In the genomic region with DNA sequence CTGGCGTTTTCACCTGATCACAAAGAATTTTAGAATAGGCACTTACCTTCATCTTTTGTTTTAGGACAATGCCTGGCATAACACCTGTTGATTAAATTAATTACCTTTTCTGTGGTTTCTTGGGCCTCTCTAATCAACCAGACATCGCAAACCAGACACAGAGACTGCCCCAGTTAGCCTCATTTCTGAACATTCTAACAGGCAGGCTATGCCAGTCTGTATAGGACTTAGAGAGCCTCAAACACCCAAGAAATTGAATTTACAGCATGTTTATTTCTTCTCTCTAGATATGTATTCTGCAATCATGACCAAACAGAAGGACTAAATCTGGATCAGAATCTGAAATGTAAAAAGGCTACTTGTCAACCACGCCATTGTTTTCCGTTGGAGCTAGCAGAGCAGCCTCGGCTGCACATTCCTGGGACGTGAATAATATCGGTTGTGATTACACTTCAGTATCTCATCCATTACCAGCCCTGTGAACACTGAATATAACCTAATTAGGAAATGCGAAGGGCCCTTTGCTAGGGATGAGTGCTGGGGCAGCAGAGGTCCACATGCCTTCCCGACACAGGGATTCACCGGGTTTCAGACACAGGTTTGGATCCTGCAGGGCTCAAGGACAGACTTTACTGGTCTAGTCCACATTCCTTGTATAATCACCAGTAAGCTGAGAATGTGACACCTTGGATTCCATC, we compare ENCODE assay signal across 13 cellular contexts. TPM values are rescaled to one million over a fixed set of nuclear protein-coding genes. Genes with fewer than 3 reads are reported as not detected.
A peak's percentile ranks its signal among the peaks of the same experiment; 100 is the strongest.
DNase-seq lines count a peak whose midpoint lies in the region; ATAC-seq, FAIRE-seq and TF ChIP-seq lines count a peak whose summit lies in the region.
"Had no signal": no experiment of that assay in that cellular context is flagged by ENCODE, and none has a peak within 500 bp of the region (broad histone marks: within the 10 kb centered on the region; RNA-seq: fewer than 3 reads in every experiment).

No MANE protein-coding gene starts in this region.

- DNase-seq in A549 (ENCODE audit: low read depth in 1 of 2, low spot score in 1 of 2) (peak in 1 of 2 experiments; percentile 66), NCI-H2196 (lab: John Stamatoyannopoulos, UW; ENCODE audit: unreplicated experiment) (peak; percentile 49), epithelial cell of prostate (ENCODE audit: low read depth, low spot score) (no peak), mucosa of descending colon (no peak), NCI-H2171 (lab: John Stamatoyannopoulos, UW) (no peak), foreskin melanocyte (no peak)
- DNase-seq in activated naive CD4-positive, alpha-beta T cell treated with Interleukin-2 at 50 U/mL for 16 hours = no peak
- DNase-seq: AML-193, midbrain, NCI-H1930 had no signal

- no peaks in the 10 kb centered on the region for H3K9me3 ChIP-seq in A549
- H3K9me3 ChIP-seq in mucosa of descending colon = no peaks in the 10 kb centered on the region

- H3K36me3 ChIP-seq in mucosa of descending colon (ENCODE audit: low read depth) = no peaks in the 10 kb centered on the region

- no peak for TF ChIP-seq POLR2A in A549 (IDR thresholded peaks at IDR 0.05; ENCODE audit: low read length)

- TF ChIP-seq RAD21 in A549 (conservative IDR thresholded peaks at IDR 0.05 in 1 of 2, IDR thresholded peaks at IDR 0.05 in 1 of 2) = no peak

- 12% methylated on average over 10 of the region's 10 CpGs for WGBS in A549 (ENCODE audit: missing lambda C conversion rate)

- no peak for TF ChIP-seq CTCF in A549 (IDR thresholded peaks at IDR 0.05)
- no peak for TF ChIP-seq CTCF in mucosa of descending colon (IDR thresholded peaks at IDR 0.05)

- peak overlapping the region; percentile 60 to 61 for H3K27ac ChIP-seq in A549
- peak overlapping the region; percentile 49 for H3K27ac ChIP-seq in epithelial cell of prostate
- H3K27ac ChIP-seq: VCaP had no signal

- H3K4me2 ChIP-seq in A549 = peak overlapping the region; percentile 67

- H3K4me3 ChIP-seq in A549 (no peak overlapping the region), mucosa of descending colon (no peak overlapping the region)

- FAIRE-seq in A549 (lab: Jason Lieb, UNC) = peak; percentile 63
- FAIRE-seq: GM18507 had no signal

- peak; percentile 69 to 91; a peak in 5 of 6 replicates for ATAC-seq in A549
- peak; percentile 52 for ATAC-seq in mucosa of descending colon
- no peak for ATAC-seq in HG03097 (IDR thresholded peaks at IDR 0.05; ENCODE audit: low FRiP score, unreplicated experiment)

- CTCF ChIA-PET in A549 (lab: Yijun Ruan, JAX) = interaction anchor here (0.9 to 1.3 kb wide), 2 partner anchors 18 to 45 kb away, joined by 3 read pairs; no protein-coding TSS in a partner anchor

- intact Hi-C loops in mucosa of descending colon (cut with DNase I, micrococcal nuclease) = no loop called here

- POLR2A ChIA-PET in A549 (lab: Yijun Ruan, JAX) = interaction anchor here (0.9 to 1.5 kb wide), 3 partner anchors 13 to 79 kb away, joined by 3 to 6 read pairs (median 3); no protein-coding TSS in a partner anchor

- no peak for TF ChIP-seq EP300 in A549 (IDR thresholded peaks at IDR 0.05)

- H3K4me1 ChIP-seq in A549 = peaks cover 31% of the 10 kb centered on the region
- no peaks in the 10 kb centered on the region for H3K4me1 ChIP-seq in mucosa of descending colon (ENCODE audit: low read depth)

TF ChIP-seq in A549, 52 proteins besides CTCF, POLR2A, EP300 and RAD21:
- TF ChIP-seq FOSL2 (IDR thresholded peaks at IDR 0.05) = no peak; the same call in 1 of the 2 replicates
- peak; percentile 59; the same call in 1 of the 2 replicates for TF ChIP-seq FOSL2 (CRISPR knock-in tag; IDR thresholded peaks at IDR 0.05)
- 0 out of 2 replicates have a peak, but pooled peaks have one; percentile 16 for TF ChIP-seq GATA3 (IDR thresholded peaks at IDR 0.05; ENCODE audit: borderline replicate concordance)
- TF ChIP-seq, protein P1, sequence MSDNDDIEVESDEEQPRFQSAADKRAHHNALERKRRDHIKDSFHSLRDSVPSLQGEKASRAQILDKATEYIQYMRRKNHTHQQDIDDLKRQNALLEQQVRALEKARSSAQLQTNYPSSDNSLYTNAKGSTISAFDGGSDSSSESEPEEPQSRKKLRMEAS (IDR thresholded peaks at IDR 0.05) = peak; percentile 58
- TF ChIP-seq HOXA7 (CRISPR knock-in tag; IDR thresholded peaks at IDR 0.05) = no peak
- no peak for TF ChIP-seq EHMT2 (IDR thresholded peaks at IDR 0.05; ENCODE audit: low read depth)

RNA-seq across cellular contexts. Expression of a gene that starts 17.5 kb away (rescaled TPM):
- polyA plus RNA-seq in A549 (2011; rRNA removed) (39.1 and 41.1 TPM in 2 replicates), A549 (2017; fragmentation: RNase III; extraction: RNeasy Plus Mini Kit Qiagen cat#74134 plus additional on column Dnase treatment) (23.8 to 29.5 TPM (median 23.8 TPM) in 3 replicates)
- 22.2 and 27.3 TPM in 2 replicates for polyA plus RNA-seq in A549 (2012; cell fraction: cytosol; rRNA removed)
- polyA plus RNA-seq in A549 (2012; cell fraction: nucleus; rRNA removed) = 16.9 and 21.6 TPM in 2 replicates
- polyA minus RNA-seq in A549 (2011; rRNA and poly(A)+ RNA removed) = 39.1 and 46.5 TPM in 2 replicates
- total RNA-seq in mucosa of descending colon = 10 to 100 TPM; 27.9 to 67.0 (median 30.1) TPM
